ENCODE assay signal across 1 cellular context in the genomic region with DNA sequence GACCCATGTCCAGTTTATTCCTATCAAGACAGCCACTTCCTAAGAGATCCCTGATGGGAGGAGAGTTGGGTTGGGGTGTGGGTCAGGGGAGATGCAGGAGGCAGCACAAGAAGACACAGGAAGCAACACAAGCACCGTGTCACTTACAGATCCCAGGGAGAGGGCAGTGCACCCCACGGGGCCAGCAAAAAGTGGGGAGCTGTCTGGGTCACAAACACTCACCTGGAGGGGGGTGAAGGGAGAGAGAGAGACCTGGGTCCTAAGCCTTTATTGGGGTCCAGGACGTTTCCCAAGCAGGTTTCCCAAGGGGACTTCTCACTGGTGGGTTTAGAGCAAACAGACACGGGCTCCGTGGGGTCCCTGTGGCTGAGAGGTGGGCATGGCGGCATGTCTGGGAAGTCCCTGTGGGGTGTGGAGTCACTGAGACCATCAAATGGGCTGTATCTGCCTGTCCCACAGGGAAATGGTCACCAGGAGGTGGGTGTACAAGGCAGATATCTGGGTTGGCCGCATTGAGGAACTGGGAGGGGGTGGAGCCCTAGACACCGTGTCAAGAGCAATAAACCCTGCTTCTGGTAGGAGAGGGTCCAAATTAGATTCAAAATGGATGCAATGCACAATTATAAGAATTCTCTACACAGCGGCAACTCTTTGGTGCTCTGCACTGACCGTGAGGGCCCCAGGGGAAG.
TF ChIP-seq lines count a peak whose summit lies in the region.

No MANE protein-coding gene starts in this region.

TF ChIP-seq in GM12878, 131 proteins besides CTCF, POLR2A, EP300 and RAD21:
- no peak for TF ChIP-seq SMARCA5 (IDR thresholded peaks at IDR 0.05)
- no peak for TF ChIP-seq STAT1 (conservative IDR thresholded peaks at IDR 0.05)
- TF ChIP-seq IRF4 (IDR thresholded peaks at IDR 0.05; ENCODE audit: low read depth, low read length): 0 out of 2 replicates have a peak, but pooled peaks have one; percentile 25
- TF ChIP-seq SPI1 (IDR thresholded peaks at IDR 0.05; ENCODE audit: borderline replicate concordance, insufficient read depth, low read depth, low read length): peak; percentile 91
